14 cellular contexts compared by ENCODE assay signal in the genomic region with DNA sequence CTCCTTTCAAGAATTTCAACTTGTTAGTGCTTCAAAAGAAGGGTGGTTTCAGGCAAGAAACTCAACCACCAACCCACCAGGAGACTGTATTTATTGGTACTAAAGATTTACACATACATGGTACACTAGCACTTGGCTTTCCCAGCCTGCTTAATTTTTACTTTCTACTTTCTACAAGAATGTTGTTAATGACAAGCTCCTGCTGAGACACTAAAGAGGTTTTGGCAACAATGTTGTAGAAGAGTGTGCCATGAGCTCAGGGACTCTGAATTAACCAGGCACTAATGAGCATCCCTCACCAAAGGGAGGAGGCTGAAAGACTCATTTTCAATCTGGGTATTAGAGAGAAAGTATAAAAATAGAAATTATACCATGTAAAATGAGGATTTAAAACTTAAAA.
"Had no signal": no experiment of that assay in that cellular context is flagged by ENCODE, and none has a peak within 500 bp of the region (broad histone marks: within the 10 kb centered on the region; RNA-seq: fewer than 3 reads in every experiment).

No MANE protein-coding gene starts in this region.

- DNase-seq: activated naive CD4-positive, alpha-beta T cell treated with Interleukin-2 at 50 U/mL for 16 hours; activated T-cell treated with anti-CD3 and anti-CD28 coated beads for 4 hours; dorsolateral prefrontal cortex; endodermal cell; erythroblast; naive B cell; sigmoid colon; spleen; stimulated activated naive CD8-positive, alpha-beta T cell treated with anti-CD3 and anti-CD28 coated beads, Interleukin-15, amount 100 ng/mL, for 72 hours; testis had no signal

- H3K4me3 ChIP-seq: cardiac muscle cell, dorsolateral prefrontal cortex, pancreas, sigmoid colon, spleen, testis, upper lobe of left lung had no signal

- H3K9me3 Mint-ChIP-seq: endodermal cell had no signal

- H3K27ac Mint-ChIP-seq: endodermal cell; naive B cell; stimulated activated naive CD8-positive, alpha-beta T cell treated with anti-CD3 and anti-CD28 coated beads, Interleukin-15, amount 100 ng/mL, for 72 hours had no signal

- H3K4me1 ChIP-seq: pancreas, sigmoid colon, testis, upper lobe of left lung had no signal

- ATAC-seq: activated CD4-positive, CD25-positive, alpha-beta regulatory T cell treated with anti-CD3 and anti-CD28 coated beads, Interleukin-2, amount 50 U/mL, for 24 hours; stimulated activated naive CD8-positive, alpha-beta T cell treated with anti-CD3 and anti-CD28 coated beads, Interleukin-15, amount 100 ng/mL, for 72 hours had no signal

- H3K4me3 Mint-ChIP-seq: endodermal cell; naive B cell; stimulated activated naive CD8-positive, alpha-beta T cell treated with anti-CD3 and anti-CD28 coated beads, Interleukin-15, amount 100 ng/mL, for 72 hours had no signal

- H3K27me3 ChIP-seq: cardiac muscle cell, dorsolateral prefrontal cortex, pancreas, sigmoid colon, spleen, testis, upper lobe of left lung had no signal

- H3K9me3 ChIP-seq: pancreas, sigmoid colon, testis, upper lobe of left lung had no signal

- H3K27me3 Mint-ChIP-seq: naive B cell; stimulated activated naive CD8-positive, alpha-beta T cell treated with anti-CD3 and anti-CD28 coated beads, Interleukin-15, amount 100 ng/mL, for 72 hours had no signal

- H3K36me3 ChIP-seq: cardiac muscle cell, pancreas, sigmoid colon, spleen, upper lobe of left lung had no signal

- H3K4me1 Mint-ChIP-seq: naive B cell; stimulated activated naive CD8-positive, alpha-beta T cell treated with anti-CD3 and anti-CD28 coated beads, Interleukin-15, amount 100 ng/mL, for 72 hours had no signal

- H3K27ac ChIP-seq: cardiac muscle cell, dorsolateral prefrontal cortex, pancreas, sigmoid colon, testis had no signal
